In genomic region chr2:125041846-125042245, GRCh38 we compare ENCODE assay signal across 30 cellular contexts.
"Had no signal": no experiment of that assay in that cellular context is flagged by ENCODE, and none has a peak within 500 bp of the region (broad histone marks: within the 10 kb centered on the region; RNA-seq: fewer than 3 reads in every experiment).

No MANE protein-coding gene starts in this region.

- H3K4me3 ChIP-seq: esophagus muscularis mucosa, gastrocnemius medialis, heart left ventricle had no signal

- DNase-seq: activated CD4-positive, alpha-beta memory T cell treated with anti-CD3 and anti-CD28 coated beads, Interleukin-2, amount 10 ng/mL, durations not matched to agents 7 days and 5 days; activated CD4-positive, alpha-beta T cell treated with anti-CD3 and anti-CD28 coated beads for 4 hours; activated CD4-positive, alpha-beta T cell treated with anti-CD3 and anti-CD28 coated beads, Interleukin-2, amount 10 ng/mL, durations not matched to agents 7 days and 5 days; activated CD4-positive, alpha-beta T cell treated with anti-CD3 and anti-CD28 coated beads, Interleukin-2, amount 50 U/mL, for 4 hours; activated CD4-positive, CD25-positive, alpha-beta regulatory T cell; activated CD4-positive, CD25-positive, alpha-beta regulatory T cell treated with anti-CD3 and anti-CD28 coated beads, Interleukin-2, amount 50 U/mL, for 72 hours; activated CD8-positive, alpha-beta memory T cell treated with anti-CD3 and anti-CD28 coated beads, Interleukin-2, amount 50 U/mL, for 48 hours; activated gamma-delta T cell; activated naive CD4-positive, alpha-beta T cell; activated naive CD4-positive, alpha-beta T cell treated with anti-CD3 and anti-CD28 coated beads, Interleukin-2, amount 10 ng/mL, durations not matched to agents 7 days and 5 days; activated naive CD8-positive, alpha-beta T cell treated with anti-CD3 and anti-CD28 coated beads, Interleukin-2, amount 10 ng/mL, durations not matched to agents 7 days and 5 days; activated T-cell treated with anti-CD3 and anti-CD28 coated beads for 4 hours; activated T-cell treated with anti-CD3 and anti-CD28 coated beads, Interleukin-2, amount 50 U/mL, for 24 hours; activated T-cell treated with anti-CD3 and anti-CD28 coated beads, Interleukin-2, amount 50 U/mL, for 72 hours; amniotic stem cell; anterior cingulate cortex; brain microvascular endothelial cell; caudate nucleus; cortex of kidney; dermis blood vessel endothelial cell; effector CD4-positive, alpha-beta T cell; effector memory CD8-positive, alpha-beta T cell; erythroblast; foreskin keratinocyte; gastrocnemius medialis; glutamatergic neuron; heart left ventricle; T-helper 2 cell had no signal

- H3K4me3 Mint-ChIP-seq: activated CD4-positive, alpha-beta memory T cell treated with anti-CD3 and anti-CD28 coated beads, Interleukin-2, amount 10 ng/mL, durations not matched to agents 7 days and 5 days; activated CD4-positive, alpha-beta T cell treated with anti-CD3 and anti-CD28 coated beads, Interleukin-2, amount 10 ng/mL, durations not matched to agents 7 days and 5 days; activated naive CD4-positive, alpha-beta T cell treated with anti-CD3 and anti-CD28 coated beads, Interleukin-2, amount 10 ng/mL, durations not matched to agents 7 days and 5 days; activated naive CD8-positive, alpha-beta T cell treated with anti-CD3 and anti-CD28 coated beads, Interleukin-2, amount 10 ng/mL, durations not matched to agents 7 days and 5 days; activated T-cell treated with anti-CD3 and anti-CD28 coated beads, Interleukin-2, amount 50 U/mL, for 24 hours; activated T-cell treated with anti-CD3 and anti-CD28 coated beads, Interleukin-2, amount 50 U/mL, for 72 hours; effector memory CD8-positive, alpha-beta T cell had no signal

- H3K4me1 Mint-ChIP-seq: activated CD4-positive, alpha-beta memory T cell treated with anti-CD3 and anti-CD28 coated beads, Interleukin-2, amount 10 ng/mL, durations not matched to agents 7 days and 5 days; activated CD4-positive, alpha-beta T cell treated with anti-CD3 and anti-CD28 coated beads, Interleukin-2, amount 10 ng/mL, durations not matched to agents 7 days and 5 days; activated naive CD4-positive, alpha-beta T cell treated with anti-CD3 and anti-CD28 coated beads, Interleukin-2, amount 10 ng/mL, durations not matched to agents 7 days and 5 days; activated naive CD8-positive, alpha-beta T cell treated with anti-CD3 and anti-CD28 coated beads, Interleukin-2, amount 10 ng/mL, durations not matched to agents 7 days and 5 days had no signal

- H3K27me3 ChIP-seq: brain microvascular endothelial cell, esophagus muscularis mucosa, foreskin keratinocyte, gastrocnemius medialis, heart left ventricle had no signal

- H3K9me3 ChIP-seq: gastrocnemius medialis had no signal

- H3K27ac ChIP-seq: brain microvascular endothelial cell, esophagus muscularis mucosa, foreskin keratinocyte, gastrocnemius medialis, heart left ventricle had no signal

- ATAC-seq: activated naive CD4-positive, alpha-beta T cell treated with anti-CD3 and anti-CD28 coated beads, Interleukin-2, amount 50 U/mL, for 72 hours; activated T-cell treated with anti-CD3 and anti-CD28 coated beads, Interleukin-2, amount 50 U/mL, for 72 hours; effector memory CD8-positive, alpha-beta T cell; foreskin keratinocyte; gastrocnemius medialis; heart left ventricle had no signal

- H3K36me3 Mint-ChIP-seq: activated naive CD4-positive, alpha-beta T cell treated with anti-CD3 and anti-CD28 coated beads, Interleukin-2, amount 10 ng/mL, durations not matched to agents 7 days and 5 days; activated naive CD4-positive, alpha-beta T cell treated with anti-CD3 and anti-CD28 coated beads, Interleukin-2, amount 50 U/mL, for 72 hours; activated naive CD8-positive, alpha-beta T cell treated with anti-CD3 and anti-CD28 coated beads, Interleukin-2, amount 10 ng/mL, durations not matched to agents 7 days and 5 days had no signal

- H3K27ac Mint-ChIP-seq: activated CD4-positive, alpha-beta memory T cell treated with anti-CD3 and anti-CD28 coated beads, Interleukin-2, amount 10 ng/mL, durations not matched to agents 7 days and 5 days; activated CD4-positive, alpha-beta T cell treated with anti-CD3 and anti-CD28 coated beads, Interleukin-2, amount 10 ng/mL, durations not matched to agents 7 days and 5 days; activated naive CD4-positive, alpha-beta T cell treated with anti-CD3 and anti-CD28 coated beads, Interleukin-2, amount 10 ng/mL, durations not matched to agents 7 days and 5 days; activated naive CD4-positive, alpha-beta T cell treated with anti-CD3 and anti-CD28 coated beads, Interleukin-2, amount 50 U/mL, for 72 hours; activated naive CD8-positive, alpha-beta T cell treated with anti-CD3 and anti-CD28 coated beads, Interleukin-2, amount 10 ng/mL, durations not matched to agents 7 days and 5 days; activated T-cell treated with anti-CD3 and anti-CD28 coated beads, Interleukin-2, amount 50 U/mL, for 24 hours; activated T-cell treated with anti-CD3 and anti-CD28 coated beads, Interleukin-2, amount 50 U/mL, for 72 hours; effector memory CD8-positive, alpha-beta T cell had no signal

- H3K4me1 ChIP-seq: foreskin keratinocyte, gastrocnemius medialis, heart left ventricle had no signal

- H3K27me3 Mint-ChIP-seq: activated CD4-positive, alpha-beta memory T cell treated with anti-CD3 and anti-CD28 coated beads, Interleukin-2, amount 10 ng/mL, durations not matched to agents 7 days and 5 days; activated CD4-positive, alpha-beta T cell treated with anti-CD3 and anti-CD28 coated beads, Interleukin-2, amount 10 ng/mL, durations not matched to agents 7 days and 5 days; activated naive CD4-positive, alpha-beta T cell treated with anti-CD3 and anti-CD28 coated beads, Interleukin-2, amount 10 ng/mL, durations not matched to agents 7 days and 5 days; activated naive CD8-positive, alpha-beta T cell treated with anti-CD3 and anti-CD28 coated beads, Interleukin-2, amount 10 ng/mL, durations not matched to agents 7 days and 5 days; activated T-cell treated with anti-CD3 and anti-CD28 coated beads, Interleukin-2, amount 50 U/mL, for 24 hours; effector memory CD8-positive, alpha-beta T cell had no signal

- H3K36me3 ChIP-seq: brain microvascular endothelial cell, esophagus muscularis mucosa, gastrocnemius medialis, heart left ventricle had no signal
